In the genomic region with DNA sequence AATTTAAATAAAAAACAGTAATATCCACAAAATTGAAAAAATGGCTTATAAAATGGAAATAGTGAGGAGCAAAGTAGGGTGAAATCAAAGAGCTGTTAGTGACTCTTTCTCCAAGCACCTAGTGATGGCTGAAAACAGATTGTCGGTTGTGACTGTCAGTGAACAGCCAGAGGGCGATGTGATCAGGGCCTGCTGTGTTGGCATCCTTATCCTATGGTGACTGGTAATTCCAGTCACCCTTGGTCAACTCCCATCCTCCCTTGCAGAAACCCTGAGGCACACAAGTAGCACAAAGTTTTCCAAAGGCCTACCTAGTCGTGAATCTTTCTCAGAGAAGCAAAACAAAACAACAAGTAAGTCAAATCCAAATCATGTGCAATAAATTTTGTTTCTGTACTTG, we compare ENCODE assay signal across 2 cellular contexts.
TF ChIP-seq lines count a peak whose summit lies in the region.

No MANE protein-coding gene starts in this region.

TF ChIP-seq in SK-N-SH, 30 proteins besides CTCF, POLR2A, EP300 and RAD21 (continued from another document):
- TF ChIP-seq, protein P1, sequence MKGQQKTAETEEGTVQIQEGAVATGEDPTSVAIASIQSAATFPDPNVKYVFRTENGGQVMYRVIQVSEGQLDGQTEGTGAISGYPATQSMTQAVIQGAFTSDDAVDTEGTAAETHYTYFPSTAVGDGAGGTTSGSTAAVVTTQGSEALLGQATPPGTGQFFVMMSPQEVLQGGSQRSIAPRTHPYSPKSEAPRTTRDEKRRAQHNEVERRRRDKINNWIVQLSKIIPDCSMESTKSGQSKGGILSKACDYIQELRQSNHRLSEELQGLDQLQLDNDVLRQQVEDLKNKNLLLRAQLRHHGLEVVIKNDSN (IDR thresholded peaks at IDR 0.05; ENCODE audit: borderline replicate concordance, low read depth), result no peak
- TF ChIP-seq EZH2phosphoT487 (IDR thresholded peaks at IDR 0.05; ENCODE audit: borderline replicate concordance, low read depth) (no peak), TCF12 (IDR thresholded peaks at IDR 0.05) (no peak), NFIC (IDR thresholded peaks at IDR 0.05; ENCODE audit: borderline replicate concordance) (no peak), CHD2 (IDR thresholded peaks at IDR 0.05; ENCODE audit: low read length, partially characterized antibody) (no peak), FOXM1 (IDR thresholded peaks at IDR 0.05; ENCODE audit: low read depth) (no peak), MEF2A (IDR thresholded peaks at IDR 0.05; ENCODE audit: borderline replicate concordance, low read depth) (no peak), FOXJ3 (CRISPR knock-in tag; IDR thresholded peaks at IDR 0.05) (no peak), POLR2AphosphoS5 (IDR thresholded peaks at IDR 0.05; ENCODE audit: low read depth, low read length) (no peak), NRF1 (IDR thresholded peaks at IDR 0.05; ENCODE audit: low read depth, low read length) (no peak), MXI1 (IDR thresholded peaks at IDR 0.05; ENCODE audit: low read depth, low read length) (no peak), TAF1 (IDR thresholded peaks at IDR 0.05; ENCODE audit: borderline replicate concordance, low read depth, low read length) (no peak)
- TF ChIP-seq, protein P2, sequence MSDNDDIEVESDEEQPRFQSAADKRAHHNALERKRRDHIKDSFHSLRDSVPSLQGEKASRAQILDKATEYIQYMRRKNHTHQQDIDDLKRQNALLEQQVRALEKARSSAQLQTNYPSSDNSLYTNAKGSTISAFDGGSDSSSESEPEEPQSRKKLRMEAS (IDR thresholded peaks at IDR 0.05; ENCODE audit: low read depth), result no peak
- TF ChIP-seq, protein P3, sequence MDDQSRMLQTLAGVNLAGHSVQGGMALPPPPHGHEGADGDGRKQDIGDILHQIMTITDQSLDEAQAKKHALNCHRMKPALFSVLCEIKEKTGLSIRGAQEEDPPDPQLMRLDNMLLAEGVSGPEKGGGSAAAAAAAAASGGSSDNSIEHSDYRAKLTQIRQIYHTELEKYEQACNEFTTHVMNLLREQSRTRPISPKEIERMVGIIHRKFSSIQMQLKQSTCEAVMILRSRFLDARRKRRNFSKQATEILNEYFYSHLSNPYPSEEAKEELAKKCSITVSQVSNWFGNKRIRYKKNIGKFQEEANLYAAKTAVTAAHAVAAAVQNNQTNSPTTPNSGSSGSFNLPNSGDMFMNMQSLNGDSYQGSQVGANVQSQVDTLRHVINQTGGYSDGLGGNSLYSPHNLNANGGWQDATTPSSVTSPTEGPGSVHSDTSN (IDR thresholded peaks at IDR 0.05), result no peak
- TF ChIP-seq, protein P4, sequence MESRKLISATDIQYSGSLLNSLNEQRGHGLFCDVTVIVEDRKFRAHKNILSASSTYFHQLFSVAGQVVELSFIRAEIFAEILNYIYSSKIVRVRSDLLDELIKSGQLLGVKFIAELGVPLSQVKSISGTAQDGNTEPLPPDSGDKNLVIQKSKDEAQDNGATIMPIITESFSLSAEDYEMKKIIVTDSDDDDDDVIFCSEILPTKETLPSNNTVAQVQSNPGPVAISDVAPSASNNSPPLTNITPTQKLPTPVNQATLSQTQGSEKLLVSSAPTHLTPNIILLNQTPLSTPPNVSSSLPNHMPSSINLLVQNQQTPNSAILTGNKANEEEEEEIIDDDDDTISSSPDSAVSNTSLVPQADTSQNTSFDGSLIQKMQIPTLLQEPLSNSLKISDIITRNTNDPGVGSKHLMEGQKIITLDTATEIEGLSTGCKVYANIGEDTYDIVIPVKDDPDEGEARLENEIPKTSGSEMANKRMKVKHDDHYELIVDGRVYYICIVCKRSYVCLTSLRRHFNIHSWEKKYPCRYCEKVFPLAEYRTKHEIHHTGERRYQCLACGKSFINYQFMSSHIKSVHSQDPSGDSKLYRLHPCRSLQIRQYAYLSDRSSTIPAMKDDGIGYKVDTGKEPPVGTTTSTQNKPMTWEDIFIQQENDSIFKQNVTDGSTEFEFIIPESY (IDR thresholded peaks at IDR 0.05; ENCODE audit: borderline replicate concordance, low read depth), result no peak
- TF ChIP-seq, protein P5, sequence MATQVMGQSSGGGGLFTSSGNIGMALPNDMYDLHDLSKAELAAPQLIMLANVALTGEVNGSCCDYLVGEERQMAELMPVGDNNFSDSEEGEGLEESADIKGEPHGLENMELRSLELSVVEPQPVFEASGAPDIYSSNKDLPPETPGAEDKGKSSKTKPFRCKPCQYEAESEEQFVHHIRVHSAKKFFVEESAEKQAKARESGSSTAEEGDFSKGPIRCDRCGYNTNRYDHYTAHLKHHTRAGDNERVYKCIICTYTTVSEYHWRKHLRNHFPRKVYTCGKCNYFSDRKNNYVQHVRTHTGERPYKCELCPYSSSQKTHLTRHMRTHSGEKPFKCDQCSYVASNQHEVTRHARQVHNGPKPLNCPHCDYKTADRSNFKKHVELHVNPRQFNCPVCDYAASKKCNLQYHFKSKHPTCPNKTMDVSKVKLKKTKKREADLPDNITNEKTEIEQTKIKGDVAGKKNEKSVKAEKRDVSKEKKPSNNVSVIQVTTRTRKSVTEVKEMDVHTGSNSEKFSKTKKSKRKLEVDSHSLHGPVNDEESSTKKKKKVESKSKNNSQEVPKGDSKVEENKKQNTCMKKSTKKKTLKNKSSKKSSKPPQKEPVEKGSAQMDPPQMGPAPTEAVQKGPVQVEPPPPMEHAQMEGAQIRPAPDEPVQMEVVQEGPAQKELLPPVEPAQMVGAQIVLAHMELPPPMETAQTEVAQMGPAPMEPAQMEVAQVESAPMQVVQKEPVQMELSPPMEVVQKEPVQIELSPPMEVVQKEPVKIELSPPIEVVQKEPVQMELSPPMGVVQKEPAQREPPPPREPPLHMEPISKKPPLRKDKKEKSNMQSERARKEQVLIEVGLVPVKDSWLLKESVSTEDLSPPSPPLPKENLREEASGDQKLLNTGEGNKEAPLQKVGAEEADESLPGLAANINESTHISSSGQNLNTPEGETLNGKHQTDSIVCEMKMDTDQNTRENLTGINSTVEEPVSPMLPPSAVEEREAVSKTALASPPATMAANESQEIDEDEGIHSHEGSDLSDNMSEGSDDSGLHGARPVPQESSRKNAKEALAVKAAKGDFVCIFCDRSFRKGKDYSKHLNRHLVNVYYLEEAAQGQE (IDR thresholded peaks at IDR 0.05; ENCODE audit: low read depth, low read length), result no peak

TF ChIP-seq in SK-N-SH treated with all-trans-retinoic acid at 6 μM for 48 hours, 23 proteins besides CTCF, POLR2A, EP300 and RAD21 (continued from another document):
- TF ChIP-seq, protein P6, sequence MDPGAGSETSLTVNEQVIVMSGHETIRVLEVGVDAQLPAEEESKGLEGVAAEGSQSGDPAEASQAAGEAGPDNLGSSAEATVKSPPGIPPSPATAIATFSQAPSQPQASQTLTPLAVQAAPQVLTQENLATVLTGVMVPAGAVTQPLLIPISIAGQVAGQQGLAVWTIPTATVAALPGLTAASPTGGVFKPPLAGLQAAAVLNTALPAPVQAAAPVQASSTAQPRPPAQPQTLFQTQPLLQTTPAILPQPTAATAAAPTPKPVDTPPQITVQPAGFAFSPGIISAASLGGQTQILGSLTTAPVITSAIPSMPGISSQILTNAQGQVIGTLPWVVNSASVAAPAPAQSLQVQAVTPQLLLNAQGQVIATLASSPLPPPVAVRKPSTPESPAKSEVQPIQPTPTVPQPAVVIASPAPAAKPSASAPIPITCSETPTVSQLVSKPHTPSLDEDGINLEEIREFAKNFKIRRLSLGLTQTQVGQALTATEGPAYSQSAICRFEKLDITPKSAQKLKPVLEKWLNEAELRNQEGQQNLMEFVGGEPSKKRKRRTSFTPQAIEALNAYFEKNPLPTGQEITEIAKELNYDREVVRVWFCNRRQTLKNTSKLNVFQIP (CRISPR knock-in tag; IDR thresholded peaks at IDR 0.05; ENCODE audit: borderline replicate concordance, low read depth), result no peak
- no peak for TF ChIP-seq BACH2 (CRISPR knock-in tag; IDR thresholded peaks at IDR 0.05; ENCODE audit: borderline replicate concordance)
- no peak for TF ChIP-seq ZFP3 (CRISPR knock-in tag; IDR thresholded peaks at IDR 0.05)
- no peak for TF ChIP-seq TOX (CRISPR knock-in tag; IDR thresholded peaks at IDR 0.05; ENCODE audit: borderline replicate concordance)
- no peak for TF ChIP-seq ZFP30 (CRISPR knock-in tag; IDR thresholded peaks at IDR 0.05)
- no peak for TF ChIP-seq ESRRG (CRISPR knock-in tag; IDR thresholded peaks at IDR 0.05)
- TF ChIP-seq CSDC2 (CRISPR knock-in tag; IDR thresholded peaks at IDR 0.05), result no peak
- TF ChIP-seq ZNF565 (CRISPR knock-in tag; conservative IDR thresholded peaks at IDR 0.05; ENCODE audit: low read depth), result no peak
- TF ChIP-seq, protein P7, sequence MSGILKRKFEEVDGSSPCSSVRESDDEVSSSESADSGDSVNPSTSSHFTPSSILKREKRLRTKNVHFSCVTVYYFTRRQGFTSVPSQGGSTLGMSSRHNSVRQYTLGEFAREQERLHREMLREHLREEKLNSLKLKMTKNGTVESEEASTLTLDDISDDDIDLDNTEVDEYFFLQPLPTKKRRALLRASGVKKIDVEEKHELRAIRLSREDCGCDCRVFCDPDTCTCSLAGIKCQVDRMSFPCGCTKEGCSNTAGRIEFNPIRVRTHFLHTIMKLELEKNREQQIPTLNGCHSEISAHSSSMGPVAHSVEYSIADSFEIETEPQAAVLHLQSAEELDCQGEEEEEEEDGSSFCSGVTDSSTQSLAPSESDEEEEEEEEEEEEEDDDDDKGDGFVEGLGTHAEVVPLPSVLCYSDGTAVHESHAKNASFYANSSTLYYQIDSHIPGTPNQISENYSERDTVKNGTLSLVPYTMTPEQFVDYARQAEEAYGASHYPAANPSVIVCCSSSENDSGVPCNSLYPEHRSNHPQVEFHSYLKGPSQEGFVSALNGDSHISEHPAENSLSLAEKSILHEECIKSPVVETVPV (CRISPR knock-in tag; IDR thresholded peaks at IDR 0.05), result no peak
- no peak for TF ChIP-seq TCF4 (CRISPR knock-in tag; IDR thresholded peaks at IDR 0.05; ENCODE audit: borderline replicate concordance)
- TF ChIP-seq OSR1 (CRISPR knock-in tag; IDR thresholded peaks at IDR 0.05), result no peak
- no peak for TF ChIP-seq ZNF8 (CRISPR knock-in tag; IDR thresholded peaks at IDR 0.05)
